7 cellular contexts compared by ENCODE assay signal in genomic region chr11:47185305-47186075, GRCh38.
A peak's percentile ranks its signal among the peaks of the same experiment; 100 is the strongest.
DNase-seq lines count a peak whose midpoint lies in the region; ATAC-seq and TF ChIP-seq lines count a peak whose summit lies in the region.

No MANE protein-coding gene starts in this region.

- no peak overlapping the region for H3K27ac Mint-ChIP-seq in stimulated activated effector memory CD8-positive, alpha-beta T cell treated with anti-CD3 and anti-CD28 coated beads, Interleukin-12 subunit alpha, Interleukin-12 subunit beta, amount 100 ng/mL, for 72 hours

- no peaks in the 10 kb centered on the region for H3K36me3 ChIP-seq in brain microvascular endothelial cell (replicated peaks)

- peak overlapping the region; percentile 32 for H3K27ac ChIP-seq in brain microvascular endothelial cell

- no peaks in the 10 kb centered on the region for H3K9me3 Mint-ChIP-seq in stimulated activated effector memory CD8-positive, alpha-beta T cell treated with anti-CD3 and anti-CD28 coated beads, Interleukin-12 subunit alpha, Interleukin-12 subunit beta, amount 100 ng/mL, for 72 hours

- H3K36me3 Mint-ChIP-seq in stimulated activated effector memory CD8-positive, alpha-beta T cell treated with anti-CD3 and anti-CD28 coated beads, Interleukin-12 subunit alpha, Interleukin-12 subunit beta, amount 100 ng/mL, for 72 hours: no peaks in the 10 kb centered on the region

- in situ Hi-C loops in brain microvascular endothelial cell (cut with HindIII; ENCODE audit: low pct_ligation_motif_present, low sequenced_read_pairs): no loop called here

- peak; percentile 14 for ATAC-seq in GM19351 (IDR thresholded peaks at IDR 0.05; ENCODE audit: unreplicated experiment)
- ATAC-seq in stimulated activated effector memory CD8-positive, alpha-beta T cell treated with anti-CD3 and anti-CD28 coated beads, Interleukin-12 subunit alpha, Interleukin-12 subunit beta, amount 100 ng/mL, for 72 hours: peak; percentile 20
- no peak for ATAC-seq in GM18873 (IDR thresholded peaks at IDR 0.05; ENCODE audit: low FRiP score, unreplicated experiment)
- no peak for ATAC-seq in GM18519 (IDR thresholded peaks at IDR 0.05; ENCODE audit: low FRiP score, unreplicated experiment)

- peak overlapping the region; percentile 72 for H3K4me3 Mint-ChIP-seq in stimulated activated effector memory CD8-positive, alpha-beta T cell treated with anti-CD3 and anti-CD28 coated beads, Interleukin-12 subunit alpha, Interleukin-12 subunit beta, amount 100 ng/mL, for 72 hours

- no peak for TF ChIP-seq POLR2A in NB4 (IDR thresholded peaks at IDR 0.05; ENCODE audit: extremely low read depth, insufficient read length)

- TF ChIP-seq CTCF in NB4 (IDR thresholded peaks at IDR 0.05; ENCODE audit: low read depth, low read length) (no peak), brain microvascular endothelial cell (IDR thresholded peaks at IDR 0.05; ENCODE audit: low read depth, low read length, missing control alignments) (no peak)

- DNase-seq in NB4 (ENCODE audit: low read depth) (peak; percentile 55), brain microvascular endothelial cell (peak; percentile 11), iPS-NIHi7 (ENCODE audit: extremely low spot score) (peak; percentile 85)
- DNase-seq in stimulated activated effector memory CD8-positive, alpha-beta T cell treated with anti-CD3 and anti-CD28 coated beads, Interleukin-12 subunit alpha, Interleukin-12 subunit beta, amount 100 ng/mL, for 72 hours (ENCODE audit: low spot score in 2 of 2): no peak

- no peaks in the 10 kb centered on the region for H3K4me1 Mint-ChIP-seq in stimulated activated effector memory CD8-positive, alpha-beta T cell treated with anti-CD3 and anti-CD28 coated beads, Interleukin-12 subunit alpha, Interleukin-12 subunit beta, amount 100 ng/mL, for 72 hours

- H3K27me3 ChIP-seq in brain microvascular endothelial cell (replicated peaks): no peaks in the 10 kb centered on the region

- peak overlapping the region; percentile 42 for H3K4me3 ChIP-seq in NB4 (ENCODE audit: low read depth, low read length)
- H3K4me3 ChIP-seq in brain microvascular endothelial cell (ENCODE audit: low read depth, low read length): peak overlapping the region; percentile 68

Comparison
In these comparisons a context has a peak if more than half of its experiments do, and no peak if none do; other contexts are left out.
1. ATAC-seq: peak in GM19351 (single experiment) and stimulated activated effector memory CD8-positive, alpha-beta T cell treated with anti-CD3 and anti-CD28 coated beads, Interleukin-12 subunit alpha, Interleukin-12 subunit beta, amount 100 ng/mL, for 72 hours (single experiment); none in GM18873 (single experiment) and GM18519 (single experiment).
2. DNase-seq: peak in NB4 (single experiment), brain microvascular endothelial cell (single experiment) and iPS-NIHi7 (single experiment); none in stimulated activated effector memory CD8-positive, alpha-beta T cell treated with anti-CD3 and anti-CD28 coated beads, Interleukin-12 subunit alpha, Interleukin-12 subunit beta, amount 100 ng/mL, for 72 hours (0 of 2).